Comparison of ENCODE assay signal across 29 cellular contexts in the genomic region with DNA sequence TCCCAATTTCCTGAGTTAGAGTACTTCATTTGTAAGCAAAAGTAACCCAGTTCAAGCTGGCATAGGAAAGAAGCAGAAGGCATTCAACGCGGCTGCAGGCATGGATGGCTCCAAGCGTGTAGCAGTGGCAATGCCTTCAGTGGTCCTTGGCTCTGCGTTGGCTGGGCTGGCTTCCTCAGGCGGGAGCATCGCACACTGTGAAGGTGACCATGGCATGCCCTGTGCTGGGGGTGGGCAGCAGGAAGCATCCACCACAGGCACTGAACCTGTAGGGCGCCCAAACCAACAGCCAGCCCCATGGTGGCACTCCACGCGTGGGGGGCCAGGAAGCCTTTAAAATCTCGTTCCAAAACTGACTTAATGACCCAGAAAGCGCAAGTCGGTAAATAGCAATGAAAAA. TPM values are rescaled to one million over a fixed set of nuclear protein-coding genes. Genes with fewer than 3 reads are reported as not detected.
"Had no signal": no experiment of that assay in that cellular context is flagged by ENCODE, and none has a peak within 500 bp of the region (broad histone marks: within the 10 kb centered on the region; RNA-seq: fewer than 3 reads in every experiment).

No MANE protein-coding gene starts in this region.

- H3K27ac ChIP-seq: epithelial cell of prostate, esophagus squamous epithelium, gastrocnemius medialis, heart right ventricle, left lung, lower lobe of right lung had no signal

- H3K27me3 ChIP-seq: gastrocnemius medialis had no signal

- H3K4me1 ChIP-seq: esophagus squamous epithelium, gastrocnemius medialis, left lung, lower lobe of right lung had no signal

- H3K36me3 ChIP-seq: esophagus squamous epithelium, gastrocnemius medialis, heart right ventricle, left lung, lower lobe of right lung had no signal

- ATAC-seq: effector memory CD8-positive, alpha-beta T cell; esophagus mucosa; gastrocnemius medialis; heart right ventricle; left cardiac atrium; left lung; left ventricle myocardium superior; lower lobe of right lung; naive thymus-derived CD4-positive, alpha-beta T cell had no signal

- DNase-seq: cortex of kidney; effector CD8-positive, alpha-beta T cell; effector memory CD8-positive, alpha-beta T cell; endodermal cell; erythroblast; esophagus squamous epithelium; foreskin fibroblast; foreskin melanocyte; gastrocnemius medialis; glutamatergic neuron; head of caudate nucleus; heart right ventricle; hippocampal formation; left cardiac atrium; left ventricle myocardium superior; lower lobe of right lung; mesenchymal stem cell; midbrain; naive thymus-derived CD4-positive, alpha-beta T cell had no signal

- H3K9me3 ChIP-seq: esophagus squamous epithelium, gastrocnemius medialis, lower lobe of right lung had no signal

- H3K4me3 ChIP-seq: esophagus squamous epithelium, gastrocnemius medialis, heart right ventricle, left lung, lower lobe of right lung had no signal

RNA-seq across cellular contexts. Expression of a gene that starts 53.6 kb away (rescaled TPM):
- total RNA-seq: dermis microvascular lymphatic vessel endothelial cell; endodermal cell; esophagus mucosa; esophagus squamous epithelium; gastrocnemius medialis; glomerular endothelial cell; heart right ventricle; kidney epithelial cell; left cardiac atrium; left lung; left ventricle myocardium superior; lower leg skin; lower lobe of right lung; lung microvascular endothelial cell; mononuclear cell; mucosa of gallbladder; naive thymus-derived CD4-positive, alpha-beta T cell had no signal
